In genomic region chr14:69005432-69006148, GRCh38 we compare ENCODE assay signal across 8 cellular contexts. TPM values are rescaled to one million over a fixed set of nuclear protein-coding genes. Genes with fewer than 3 reads are reported as not detected.
DNase-seq lines count a peak whose midpoint lies in the region; ATAC-seq, FAIRE-seq and TF ChIP-seq lines count a peak whose summit lies in the region.

No MANE protein-coding gene starts in this region.

- no peak overlapping the region for H3K27ac Mint-ChIP-seq in CD8-positive, alpha-beta T cell
- H3K27ac Mint-ChIP-seq in immature natural killer cell, result no peak overlapping the region

- H3K4me1 Mint-ChIP-seq in CD8-positive, alpha-beta T cell (ENCODE audit: low read depth), result peaks cover 3% of the 10 kb centered on the region
- H3K4me1 Mint-ChIP-seq in immature natural killer cell, result no peaks in the 10 kb centered on the region

- no peak overlapping the region for H3K4me3 Mint-ChIP-seq in CD8-positive, alpha-beta T cell
- no peak overlapping the region for H3K4me3 Mint-ChIP-seq in immature natural killer cell

- POLR2A ChIA-PET in CD8-positive, alpha-beta T cell (lab: Charles Lee), result no interaction called here

- DNase-seq in H54 (ENCODE audit: insufficient read length, low spot score), result peak; percentile 74
- peak; percentile 14 for DNase-seq in SK-MEL-5 (ENCODE audit: low read depth, low spot score)
- DNase-seq in glomerular visceral epithelial cell (ENCODE audit: extremely low spot score), result peak; percentile 87
- DNase-seq in gastrocnemius medialis, result peak in 1 of 2 donors; percentile 31
- DNase-seq in CD8-positive, alpha-beta T cell, result no peak
- no peak for DNase-seq in immature natural killer cell
- no peak for DNase-seq in NCI-H524 treated with DMSO at 0.1 percent for 48 hours (lab: John Stamatoyannopoulos, UW)

- intact Hi-C loops in gastrocnemius medialis (cut with DNase I; ENCODE audit: low total_unique reads), result no loop called here
- intact Hi-C loops in CD8-positive, alpha-beta T cell (cut with DNase I, micrococcal nuclease), result no loop called here

- FAIRE-seq in H54 (lab: Jason Lieb, UNC), result peak; percentile 82

- no peaks in the 10 kb centered on the region for H3K27me3 ChIP-seq in gastrocnemius medialis
- H3K27me3 ChIP-seq in CD8-positive, alpha-beta T cell (ENCODE audit: insufficient read depth, low read length), result no peaks in the 10 kb centered on the region

- no peaks in the 10 kb centered on the region for H3K36me3 ChIP-seq in gastrocnemius medialis
- no peaks in the 10 kb centered on the region for H3K36me3 ChIP-seq in CD8-positive, alpha-beta T cell (ENCODE audit: insufficient read depth, low read length)

- H3K27me3 Mint-ChIP-seq in CD8-positive, alpha-beta T cell (ENCODE audit: low read depth), result no peaks in the 10 kb centered on the region
- H3K27me3 Mint-ChIP-seq in immature natural killer cell (ENCODE audit: low read depth in 3 of 3), result peaks cover 0 to 3% (median 2%) of the 10 kb centered on the region in 3 donors

- H3K4me1 ChIP-seq in gastrocnemius medialis, result no peaks in the 10 kb centered on the region
- peaks cover 2% of the 10 kb centered on the region for H3K4me1 ChIP-seq in CD8-positive, alpha-beta T cell (ENCODE audit: insufficient read depth, low read length)

- no peaks in the 10 kb centered on the region for H3K36me3 Mint-ChIP-seq in CD8-positive, alpha-beta T cell
- H3K36me3 Mint-ChIP-seq in immature natural killer cell, result no peaks in the 10 kb centered on the region

- H3K9me3 ChIP-seq in gastrocnemius medialis, result no peaks in the 10 kb centered on the region
- H3K9me3 ChIP-seq in CD8-positive, alpha-beta T cell (ENCODE audit: low read length), result no peaks in the 10 kb centered on the region

- TF ChIP-seq POLR2A in H54 (IDR thresholded peaks at IDR 0.05; ENCODE audit: low read depth, low read length), result no peak
- no peak for TF ChIP-seq POLR2A in gastrocnemius medialis (IDR thresholded peaks at IDR 0.05)

- no peak overlapping the region for H3K4me3 ChIP-seq in gastrocnemius medialis
- no peak overlapping the region for H3K4me3 ChIP-seq in CD8-positive, alpha-beta T cell (ENCODE audit: low read depth, low read length)

- TF ChIP-seq CTCF in gastrocnemius medialis (IDR thresholded peaks at IDR 0.05 in 4 of 5, conservative IDR thresholded peaks at IDR 0.05 in 1 of 5), result no peak
- TF ChIP-seq CTCF in CD8-positive, alpha-beta T cell (IDR thresholded peaks at IDR 0.05), result no peak

- ATAC-seq in gastrocnemius medialis (peak; percentile 46 to 62), HG02870 (IDR thresholded peaks at IDR 0.05; ENCODE audit: unreplicated experiment) (no peak)
- ATAC-seq in CD8-positive, alpha-beta T cell, result no peak

- CTCF ChIA-PET in CD8-positive, alpha-beta T cell (lab: Charles Lee), result interaction anchor here (6.6 kb wide), 1 partner anchor 93 kb away, joined by 74 read pairs; no protein-coding TSS in a partner anchor

- in situ Hi-C loops in SK-MEL-5 (cut with HindIII; ENCODE audit: low pct_unique_long_range_greater_than_20kb, low sequenced_read_pairs) (no loop called here), gastrocnemius medialis (cut with MboI; ENCODE audit: low sequenced_read_pairs in 4 of 4) (no loop called here)

- no peak overlapping the region for H3K27ac ChIP-seq in gastrocnemius medialis
- H3K27ac ChIP-seq in CD8-positive, alpha-beta T cell (ENCODE audit: low read depth, low read length), result no peak overlapping the region

- H3K9me3 Mint-ChIP-seq in CD8-positive, alpha-beta T cell, result no peaks in the 10 kb centered on the region
- H3K9me3 Mint-ChIP-seq in immature natural killer cell, result no peaks in the 10 kb centered on the region

RNA-seq across cellular contexts. Expression of gene ACTN1, which starts 26.5 kb away (rescaled TPM):
- total RNA-seq in SK-MEL-5 (2014; rRNA removed; shearing (Covaris generic)), result 34.2 and 45.9 TPM in 2 replicates
- 89.8 and 122 TPM in 2 replicates for polyA plus RNA-seq in SK-MEL-5 (2015; cell fraction: cytosol; rRNA removed)
- 68.5 and 83.5 TPM in 2 replicates for polyA plus RNA-seq in SK-MEL-5 (2015; cell fraction: nucleus; rRNA removed)
- 10 to 100 TPM; 10.0 to 17.3 (median 14.1) TPM for total RNA-seq in gastrocnemius medialis
- total RNA-seq in CD8-positive, alpha-beta T cell, result 100 to 1,000 TPM; 153 to 161 TPM
- 1 to 10 TPM; 5.2 to 9.7 (median 9.3) TPM for polyA plus RNA-seq in immature natural killer cell

Comparison
In these comparisons a context has a peak if more than half of its experiments do, and no peak if none do; other contexts are left out.
1. DNase-seq: peak in H54 (single experiment), SK-MEL-5 (single experiment) and glomerular visceral epithelial cell (single experiment); none in CD8-positive, alpha-beta T cell (0 of 7), immature natural killer cell (0 of 3) and NCI-H524 treated with DMSO at 0.1 percent for 48 hours (single experiment).
2. ATAC-seq: peak in gastrocnemius medialis (2 of 2); none in CD8-positive, alpha-beta T cell (single experiment) and HG02870 (single experiment).